In the genomic region with DNA sequence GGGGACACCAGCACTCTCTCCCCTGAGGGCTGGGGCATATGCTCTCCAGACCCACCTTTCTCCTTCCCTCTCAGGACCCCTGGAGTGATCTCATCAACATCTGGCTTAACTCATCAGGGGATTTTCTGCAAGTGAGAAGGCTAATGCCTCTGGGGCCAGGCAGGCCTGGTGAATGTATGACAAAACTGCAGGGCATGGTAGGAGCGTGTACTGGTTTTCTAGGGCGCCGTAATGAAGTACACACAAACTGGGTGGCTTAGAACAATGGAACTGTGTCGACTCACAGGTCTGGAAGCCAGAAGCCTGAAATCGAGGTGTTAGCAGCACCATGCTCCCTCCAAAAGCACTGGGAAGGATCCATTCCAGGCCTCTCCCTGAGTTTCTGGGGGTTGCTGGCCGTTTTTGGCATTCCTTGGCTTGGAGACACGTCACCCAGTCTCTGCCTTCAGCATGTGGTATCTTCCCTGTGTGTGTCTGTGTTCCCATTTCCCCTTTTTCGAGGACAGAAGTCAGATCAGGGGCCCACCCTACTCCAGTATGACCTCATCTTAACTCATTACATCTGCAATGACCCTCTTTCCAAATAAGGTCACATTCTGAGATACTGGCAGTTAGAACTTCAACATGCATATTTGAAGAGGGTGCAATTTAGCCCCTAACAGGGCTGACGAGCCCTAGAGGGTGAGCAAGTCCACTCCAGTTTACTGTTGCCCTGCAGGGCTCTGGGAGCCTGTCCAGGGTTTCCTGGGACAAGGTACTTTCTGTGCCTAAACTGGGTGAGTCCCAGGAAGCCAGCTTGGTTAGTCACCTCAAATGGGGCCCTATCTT, we compare ENCODE assay signal across 1 cellular context.
A peak's percentile ranks its signal among the peaks of the same experiment; 100 is the strongest.
TF ChIP-seq lines count a peak whose summit lies in the region.

No MANE protein-coding gene starts in this region.

TF ChIP-seq in K562, 482 proteins besides CTCF, POLR2A, EP300 and RAD21 (continued from another document and continues in another):
- TF ChIP-seq, protein P1, sequence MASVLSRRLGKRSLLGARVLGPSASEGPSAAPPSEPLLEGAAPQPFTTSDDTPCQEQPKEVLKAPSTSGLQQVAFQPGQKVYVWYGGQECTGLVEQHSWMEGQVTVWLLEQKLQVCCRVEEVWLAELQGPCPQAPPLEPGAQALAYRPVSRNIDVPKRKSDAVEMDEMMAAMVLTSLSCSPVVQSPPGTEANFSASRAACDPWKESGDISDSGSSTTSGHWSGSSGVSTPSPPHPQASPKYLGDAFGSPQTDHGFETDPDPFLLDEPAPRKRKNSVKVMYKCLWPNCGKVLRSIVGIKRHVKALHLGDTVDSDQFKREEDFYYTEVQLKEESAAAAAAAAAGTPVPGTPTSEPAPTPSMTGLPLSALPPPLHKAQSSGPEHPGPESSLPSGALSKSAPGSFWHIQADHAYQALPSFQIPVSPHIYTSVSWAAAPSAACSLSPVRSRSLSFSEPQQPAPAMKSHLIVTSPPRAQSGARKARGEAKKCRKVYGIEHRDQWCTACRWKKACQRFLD (CRISPR knock-in tag; IDR thresholded peaks at IDR 0.05) = peak; percentile 93
- 0 out of 4 replicates have a peak, but pooled peaks of 1 of the 2 experiments have one; percentile 10 for TF ChIP-seq NRF1 (conservative IDR thresholded peaks at IDR 0.05 in 1 of 2, IDR thresholded peaks at IDR 0.05 in 1 of 2)
- no peak for TF ChIP-seq ZNF583 (CRISPR knock-in tag; IDR thresholded peaks at IDR 0.05)
- TF ChIP-seq RFX5 (IDR thresholded peaks at IDR 0.05; ENCODE audit: low read depth, low read length) = no peak
- TF ChIP-seq ZNF174 (CRISPR knock-in tag; IDR thresholded peaks at IDR 0.05) = no peak
- TF ChIP-seq RBM14 (IDR thresholded peaks at IDR 0.05; ENCODE audit: borderline replicate concordance, insufficient read depth, low read depth, low read length) = no peak
- TF ChIP-seq ZNF584 (CRISPR knock-in tag; IDR thresholded peaks at IDR 0.05; ENCODE audit: low read depth) = peak; percentile 73
- no peak for TF ChIP-seq CBFB (CRISPR knock-in tag; IDR thresholded peaks at IDR 0.05)
- no peak for TF ChIP-seq NCOR1 (IDR thresholded peaks at IDR 0.05)
- TF ChIP-seq, protein P2, sequence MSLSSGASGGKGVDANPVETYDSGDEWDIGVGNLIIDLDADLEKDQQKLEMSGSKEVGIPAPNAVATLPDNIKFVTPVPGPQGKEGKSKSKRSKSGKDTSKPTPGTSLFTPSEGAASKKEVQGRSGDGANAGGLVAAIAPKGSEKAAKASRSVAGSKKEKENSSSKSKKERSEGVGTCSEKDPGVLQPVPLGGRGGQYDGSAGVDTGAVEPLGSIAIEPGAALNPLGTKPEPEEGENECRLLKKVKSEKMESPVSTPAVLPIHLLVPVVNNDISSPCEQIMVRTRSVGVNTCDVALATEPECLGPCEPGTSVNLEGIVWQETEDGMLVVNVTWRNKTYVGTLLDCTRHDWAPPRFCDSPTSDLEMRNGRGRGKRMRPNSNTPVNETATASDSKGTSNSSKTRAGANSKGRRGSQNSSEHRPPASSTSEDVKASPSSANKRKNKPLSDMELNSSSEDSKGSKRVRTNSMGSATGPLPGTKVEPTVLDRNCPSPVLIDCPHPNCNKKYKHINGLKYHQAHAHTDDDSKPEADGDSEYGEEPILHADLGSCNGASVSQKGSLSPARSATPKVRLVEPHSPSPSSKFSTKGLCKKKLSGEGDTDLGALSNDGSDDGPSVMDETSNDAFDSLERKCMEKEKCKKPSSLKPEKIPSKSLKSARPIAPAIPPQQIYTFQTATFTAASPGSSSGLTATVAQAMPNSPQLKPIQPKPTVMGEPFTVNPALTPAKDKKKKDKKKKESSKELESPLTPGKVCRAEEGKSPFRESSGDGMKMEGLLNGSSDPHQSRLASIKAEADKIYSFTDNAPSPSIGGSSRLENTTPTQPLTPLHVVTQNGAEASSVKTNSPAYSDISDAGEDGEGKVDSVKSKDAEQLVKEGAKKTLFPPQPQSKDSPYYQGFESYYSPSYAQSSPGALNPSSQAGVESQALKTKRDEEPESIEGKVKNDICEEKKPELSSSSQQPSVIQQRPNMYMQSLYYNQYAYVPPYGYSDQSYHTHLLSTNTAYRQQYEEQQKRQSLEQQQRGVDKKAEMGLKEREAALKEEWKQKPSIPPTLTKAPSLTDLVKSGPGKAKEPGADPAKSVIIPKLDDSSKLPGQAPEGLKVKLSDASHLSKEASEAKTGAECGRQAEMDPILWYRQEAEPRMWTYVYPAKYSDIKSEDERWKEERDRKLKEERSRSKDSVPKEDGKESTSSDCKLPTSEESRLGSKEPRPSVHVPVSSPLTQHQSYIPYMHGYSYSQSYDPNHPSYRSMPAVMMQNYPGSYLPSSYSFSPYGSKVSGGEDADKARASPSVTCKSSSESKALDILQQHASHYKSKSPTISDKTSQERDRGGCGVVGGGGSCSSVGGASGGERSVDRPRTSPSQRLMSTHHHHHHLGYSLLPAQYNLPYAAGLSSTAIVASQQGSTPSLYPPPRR (CRISPR knock-in tag; IDR thresholded peaks at IDR 0.05; ENCODE audit: borderline replicate concordance) = no peak
- TF ChIP-seq, protein P3, sequence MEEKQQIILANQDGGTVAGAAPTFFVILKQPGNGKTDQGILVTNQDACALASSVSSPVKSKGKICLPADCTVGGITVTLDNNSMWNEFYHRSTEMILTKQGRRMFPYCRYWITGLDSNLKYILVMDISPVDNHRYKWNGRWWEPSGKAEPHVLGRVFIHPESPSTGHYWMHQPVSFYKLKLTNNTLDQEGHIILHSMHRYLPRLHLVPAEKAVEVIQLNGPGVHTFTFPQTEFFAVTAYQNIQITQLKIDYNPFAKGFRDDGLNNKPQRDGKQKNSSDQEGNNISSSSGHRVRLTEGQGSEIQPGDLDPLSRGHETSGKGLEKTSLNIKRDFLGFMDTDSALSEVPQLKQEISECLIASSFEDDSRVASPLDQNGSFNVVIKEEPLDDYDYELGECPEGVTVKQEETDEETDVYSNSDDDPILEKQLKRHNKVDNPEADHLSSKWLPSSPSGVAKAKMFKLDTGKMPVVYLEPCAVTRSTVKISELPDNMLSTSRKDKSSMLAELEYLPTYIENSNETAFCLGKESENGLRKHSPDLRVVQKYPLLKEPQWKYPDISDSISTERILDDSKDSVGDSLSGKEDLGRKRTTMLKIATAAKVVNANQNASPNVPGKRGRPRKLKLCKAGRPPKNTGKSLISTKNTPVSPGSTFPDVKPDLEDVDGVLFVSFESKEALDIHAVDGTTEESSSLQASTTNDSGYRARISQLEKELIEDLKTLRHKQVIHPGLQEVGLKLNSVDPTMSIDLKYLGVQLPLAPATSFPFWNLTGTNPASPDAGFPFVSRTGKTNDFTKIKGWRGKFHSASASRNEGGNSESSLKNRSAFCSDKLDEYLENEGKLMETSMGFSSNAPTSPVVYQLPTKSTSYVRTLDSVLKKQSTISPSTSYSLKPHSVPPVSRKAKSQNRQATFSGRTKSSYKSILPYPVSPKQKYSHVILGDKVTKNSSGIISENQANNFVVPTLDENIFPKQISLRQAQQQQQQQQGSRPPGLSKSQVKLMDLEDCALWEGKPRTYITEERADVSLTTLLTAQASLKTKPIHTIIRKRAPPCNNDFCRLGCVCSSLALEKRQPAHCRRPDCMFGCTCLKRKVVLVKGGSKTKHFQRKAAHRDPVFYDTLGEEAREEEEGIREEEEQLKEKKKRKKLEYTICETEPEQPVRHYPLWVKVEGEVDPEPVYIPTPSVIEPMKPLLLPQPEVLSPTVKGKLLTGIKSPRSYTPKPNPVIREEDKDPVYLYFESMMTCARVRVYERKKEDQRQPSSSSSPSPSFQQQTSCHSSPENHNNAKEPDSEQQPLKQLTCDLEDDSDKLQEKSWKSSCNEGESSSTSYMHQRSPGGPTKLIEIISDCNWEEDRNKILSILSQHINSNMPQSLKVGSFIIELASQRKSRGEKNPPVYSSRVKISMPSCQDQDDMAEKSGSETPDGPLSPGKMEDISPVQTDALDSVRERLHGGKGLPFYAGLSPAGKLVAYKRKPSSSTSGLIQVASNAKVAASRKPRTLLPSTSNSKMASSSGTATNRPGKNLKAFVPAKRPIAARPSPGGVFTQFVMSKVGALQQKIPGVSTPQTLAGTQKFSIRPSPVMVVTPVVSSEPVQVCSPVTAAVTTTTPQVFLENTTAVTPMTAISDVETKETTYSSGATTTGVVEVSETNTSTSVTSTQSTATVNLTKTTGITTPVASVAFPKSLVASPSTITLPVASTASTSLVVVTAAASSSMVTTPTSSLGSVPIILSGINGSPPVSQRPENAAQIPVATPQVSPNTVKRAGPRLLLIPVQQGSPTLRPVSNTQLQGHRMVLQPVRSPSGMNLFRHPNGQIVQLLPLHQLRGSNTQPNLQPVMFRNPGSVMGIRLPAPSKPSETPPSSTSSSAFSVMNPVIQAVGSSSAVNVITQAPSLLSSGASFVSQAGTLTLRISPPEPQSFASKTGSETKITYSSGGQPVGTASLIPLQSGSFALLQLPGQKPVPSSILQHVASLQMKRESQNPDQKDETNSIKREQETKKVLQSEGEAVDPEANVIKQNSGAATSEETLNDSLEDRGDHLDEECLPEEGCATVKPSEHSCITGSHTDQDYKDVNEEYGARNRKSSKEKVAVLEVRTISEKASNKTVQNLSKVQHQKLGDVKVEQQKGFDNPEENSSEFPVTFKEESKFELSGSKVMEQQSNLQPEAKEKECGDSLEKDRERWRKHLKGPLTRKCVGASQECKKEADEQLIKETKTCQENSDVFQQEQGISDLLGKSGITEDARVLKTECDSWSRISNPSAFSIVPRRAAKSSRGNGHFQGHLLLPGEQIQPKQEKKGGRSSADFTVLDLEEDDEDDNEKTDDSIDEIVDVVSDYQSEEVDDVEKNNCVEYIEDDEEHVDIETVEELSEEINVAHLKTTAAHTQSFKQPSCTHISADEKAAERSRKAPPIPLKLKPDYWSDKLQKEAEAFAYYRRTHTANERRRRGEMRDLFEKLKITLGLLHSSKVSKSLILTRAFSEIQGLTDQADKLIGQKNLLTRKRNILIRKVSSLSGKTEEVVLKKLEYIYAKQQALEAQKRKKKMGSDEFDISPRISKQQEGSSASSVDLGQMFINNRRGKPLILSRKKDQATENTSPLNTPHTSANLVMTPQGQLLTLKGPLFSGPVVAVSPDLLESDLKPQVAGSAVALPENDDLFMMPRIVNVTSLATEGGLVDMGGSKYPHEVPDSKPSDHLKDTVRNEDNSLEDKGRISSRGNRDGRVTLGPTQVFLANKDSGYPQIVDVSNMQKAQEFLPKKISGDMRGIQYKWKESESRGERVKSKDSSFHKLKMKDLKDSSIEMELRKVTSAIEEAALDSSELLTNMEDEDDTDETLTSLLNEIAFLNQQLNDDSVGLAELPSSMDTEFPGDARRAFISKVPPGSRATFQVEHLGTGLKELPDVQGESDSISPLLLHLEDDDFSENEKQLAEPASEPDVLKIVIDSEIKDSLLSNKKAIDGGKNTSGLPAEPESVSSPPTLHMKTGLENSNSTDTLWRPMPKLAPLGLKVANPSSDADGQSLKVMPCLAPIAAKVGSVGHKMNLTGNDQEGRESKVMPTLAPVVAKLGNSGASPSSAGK (IDR thresholded peaks at IDR 0.05) = peak; percentile 85
- 0 out of 2 replicates have a peak, but pooled peaks have one; percentile 6 for TF ChIP-seq MAFK (IDR thresholded peaks at IDR 0.05; ENCODE audit: low read length)
- TF ChIP-seq, protein P4, sequence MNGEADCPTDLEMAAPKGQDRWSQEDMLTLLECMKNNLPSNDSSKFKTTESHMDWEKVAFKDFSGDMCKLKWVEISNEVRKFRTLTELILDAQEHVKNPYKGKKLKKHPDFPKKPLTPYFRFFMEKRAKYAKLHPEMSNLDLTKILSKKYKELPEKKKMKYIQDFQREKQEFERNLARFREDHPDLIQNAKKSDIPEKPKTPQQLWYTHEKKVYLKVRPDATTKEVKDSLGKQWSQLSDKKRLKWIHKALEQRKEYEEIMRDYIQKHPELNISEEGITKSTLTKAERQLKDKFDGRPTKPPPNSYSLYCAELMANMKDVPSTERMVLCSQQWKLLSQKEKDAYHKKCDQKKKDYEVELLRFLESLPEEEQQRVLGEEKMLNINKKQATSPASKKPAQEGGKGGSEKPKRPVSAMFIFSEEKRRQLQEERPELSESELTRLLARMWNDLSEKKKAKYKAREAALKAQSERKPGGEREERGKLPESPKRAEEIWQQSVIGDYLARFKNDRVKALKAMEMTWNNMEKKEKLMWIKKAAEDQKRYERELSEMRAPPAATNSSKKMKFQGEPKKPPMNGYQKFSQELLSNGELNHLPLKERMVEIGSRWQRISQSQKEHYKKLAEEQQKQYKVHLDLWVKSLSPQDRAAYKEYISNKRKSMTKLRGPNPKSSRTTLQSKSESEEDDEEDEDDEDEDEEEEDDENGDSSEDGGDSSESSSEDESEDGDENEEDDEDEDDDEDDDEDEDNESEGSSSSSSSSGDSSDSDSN (IDR thresholded peaks at IDR 0.05; ENCODE audit: borderline replicate concordance in 1 of 2, low read depth in 2 of 2, low read length in 2 of 2) = no peak
- TF ChIP-seq RCOR1 (IDR thresholded peaks at IDR 0.05; ENCODE audit: borderline replicate concordance in 1 of 2, low read depth in 2 of 2, low read length in 2 of 2) = no peak
- TF ChIP-seq RBM15 (IDR thresholded peaks at IDR 0.05; ENCODE audit: insufficient read depth, low read length) = no peak
- TF ChIP-seq ZNF311 (CRISPR knock-in tag; IDR thresholded peaks at IDR 0.05) = 0 out of 2 replicates have a peak, but pooled peaks have one; percentile 16
- peak; percentile 19; the same call in 1 of the 2 replicates for TF ChIP-seq SMARCA4 (IDR thresholded peaks at IDR 0.05)
- TF ChIP-seq, protein P5, sequence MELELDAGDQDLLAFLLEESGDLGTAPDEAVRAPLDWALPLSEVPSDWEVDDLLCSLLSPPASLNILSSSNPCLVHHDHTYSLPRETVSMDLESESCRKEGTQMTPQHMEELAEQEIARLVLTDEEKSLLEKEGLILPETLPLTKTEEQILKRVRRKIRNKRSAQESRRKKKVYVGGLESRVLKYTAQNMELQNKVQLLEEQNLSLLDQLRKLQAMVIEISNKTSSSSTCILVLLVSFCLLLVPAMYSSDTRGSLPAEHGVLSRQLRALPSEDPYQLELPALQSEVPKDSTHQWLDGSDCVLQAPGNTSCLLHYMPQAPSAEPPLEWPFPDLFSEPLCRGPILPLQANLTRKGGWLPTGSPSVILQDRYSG (tag; conservative IDR thresholded peaks at IDR 0.05; ENCODE audit: low read depth) = peak; percentile 73; the same call in 1 of the 2 replicates
- TF ChIP-seq ZNF561 (CRISPR knock-in tag; conservative IDR thresholded peaks at IDR 0.05) = no peak
- TF ChIP-seq, protein P6, sequence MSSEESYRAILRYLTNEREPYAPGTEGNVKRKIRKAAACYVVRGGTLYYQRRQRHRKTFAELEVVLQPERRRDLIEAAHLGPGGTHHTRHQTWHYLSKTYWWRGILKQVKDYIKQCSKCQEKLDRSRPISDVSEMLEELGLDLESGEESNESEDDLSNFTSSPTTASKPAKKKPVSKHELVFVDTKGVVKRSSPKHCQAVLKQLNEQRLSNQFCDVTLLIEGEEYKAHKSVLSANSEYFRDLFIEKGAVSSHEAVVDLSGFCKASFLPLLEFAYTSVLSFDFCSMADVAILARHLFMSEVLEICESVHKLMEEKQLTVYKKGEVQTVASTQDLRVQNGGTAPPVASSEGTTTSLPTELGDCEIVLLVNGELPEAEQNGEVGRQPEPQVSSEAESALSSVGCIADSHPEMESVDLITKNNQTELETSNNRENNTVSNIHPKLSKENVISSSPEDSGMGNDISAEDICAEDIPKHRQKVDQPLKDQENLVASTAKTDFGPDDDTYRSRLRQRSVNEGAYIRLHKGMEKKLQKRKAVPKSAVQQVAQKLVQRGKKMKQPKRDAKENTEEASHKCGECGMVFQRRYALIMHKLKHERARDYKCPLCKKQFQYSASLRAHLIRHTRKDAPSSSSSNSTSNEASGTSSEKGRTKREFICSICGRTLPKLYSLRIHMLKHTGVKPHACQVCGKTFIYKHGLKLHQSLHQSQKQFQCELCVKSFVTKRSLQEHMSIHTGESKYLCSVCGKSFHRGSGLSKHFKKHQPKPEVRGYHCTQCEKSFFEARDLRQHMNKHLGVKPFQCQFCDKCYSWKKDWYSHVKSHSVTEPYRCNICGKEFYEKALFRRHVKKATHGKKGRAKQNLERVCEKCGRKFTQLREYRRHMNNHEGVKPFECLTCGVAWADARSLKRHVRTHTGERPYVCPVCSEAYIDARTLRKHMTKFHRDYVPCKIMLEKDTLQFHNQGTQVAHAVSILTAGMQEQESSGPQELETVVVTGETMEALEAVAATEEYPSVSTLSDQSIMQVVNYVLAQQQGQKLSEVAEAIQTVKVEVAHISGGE (CRISPR knock-in tag; IDR thresholded peaks at IDR 0.05) = peak in 1 of 3 experiments; percentile 68; a peak in 2 of 6 replicates
